13 cellular contexts compared by ENCODE assay signal in genomic region chr10:68647928-68648327, GRCh38.
DNase-seq lines count a peak whose midpoint lies in the region; ATAC-seq and TF ChIP-seq lines count a peak whose summit lies in the region.
"Had no signal": no experiment of that assay in that cellular context is flagged by ENCODE, and none has a peak within 500 bp of the region (broad histone marks: within the 10 kb centered on the region; RNA-seq: fewer than 3 reads in every experiment).

No MANE protein-coding gene starts in this region.

- no peak overlapping the region for H2BK20ac ChIP-seq in H9 (ENCODE audit: low read depth, low read length, poor library complexity, severe bottlenecking)

- H3K4me3 Mint-ChIP-seq in H9: no peak overlapping the region
- H3K4me3 Mint-ChIP-seq: activated CD4-positive, alpha-beta memory T cell treated with anti-CD3 and anti-CD28 coated beads, Interleukin-2, amount 10 ng/mL, durations not matched to agents 7 days and 5 days; CD8-positive, alpha-beta memory T cell had no signal

- no peak overlapping the region for H4K5ac ChIP-seq in H9 (ENCODE audit: insufficient read length, low read depth, low read length)

- H3K4me1 Mint-ChIP-seq in H9: no peaks in the 10 kb centered on the region
- H3K4me1 Mint-ChIP-seq: activated CD4-positive, alpha-beta memory T cell treated with anti-CD3 and anti-CD28 coated beads, Interleukin-2, amount 10 ng/mL, durations not matched to agents 7 days and 5 days had no signal

- H2BK12ac ChIP-seq in H9 (ENCODE audit: insufficient read length, low read depth, low read length): no peak overlapping the region

- peak overlapping the region; percentile 57 for H3K4me2 ChIP-seq in PC-3 (ENCODE audit: low read length)
- H3K4me2 ChIP-seq in H9 (ENCODE audit: insufficient read depth, insufficient read length, low read length): no peak overlapping the region

- H3K23me2 ChIP-seq in H9 (ENCODE audit: insufficient read length, low read depth, low read length, poor library complexity, severe bottlenecking): no peaks in the 10 kb centered on the region

- no peak overlapping the region for H2AK5ac ChIP-seq in H9 (ENCODE audit: insufficient read length, low read length)

- H3K27me3 Mint-ChIP-seq in H9 (ENCODE audit: low read depth): no peaks in the 10 kb centered on the region
- H3K27me3 Mint-ChIP-seq: activated CD4-positive, alpha-beta memory T cell treated with anti-CD3 and anti-CD28 coated beads, Interleukin-2, amount 10 ng/mL, durations not matched to agents 7 days and 5 days; CD8-positive, alpha-beta memory T cell had no signal

- H3K4me1 ChIP-seq in PC-3 (ENCODE audit: insufficient read depth, low read length) (peaks cover 19% of the 10 kb centered on the region), H9 (ENCODE audit: insufficient read depth, low read length) (no peaks in the 10 kb centered on the region)

- H3K27ac ChIP-seq in PC-3 (ENCODE audit: low read length): peak overlapping the region; percentile 57
- H3K27ac ChIP-seq in H9 (ENCODE audit: insufficient read length, low read depth, low read length): no peak overlapping the region

- no peak overlapping the region for H3K4me3 ChIP-seq in PC-3 (ENCODE audit: low read length)

- no peak overlapping the region for H3K18ac ChIP-seq in H9 (ENCODE audit: insufficient read length, low read depth, low read length)

- DNase-seq in AG09319 (ENCODE audit: extremely low read depth, low read depth) (peak; percentile 52), PC-3 (peak; percentile 90), omental fat pad (ENCODE audit: low spot score) (no peak), NCI-H510A treated with DMSO at 0.1 percent for 48 hours (lab: John Stamatoyannopoulos, UW) (no peak), H9 (no peak)
- DNase-seq: activated CD4-positive, alpha-beta memory T cell treated with anti-CD3 and anti-CD28 coated beads, Interleukin-2, amount 10 ng/mL, durations not matched to agents 7 days and 5 days; anterior cingulate cortex; CD8-positive, alpha-beta memory T cell; NCI-H1694 treated with DMSO at 0.1 percent for 48 hours; SIG-M5 had no signal

- no peaks in the 10 kb centered on the region for H3K9me2 ChIP-seq in PC-3 (replicated peaks; ENCODE audit: low read length)

- H3K27ac Mint-ChIP-seq in H9: no peak overlapping the region
- H3K27ac Mint-ChIP-seq: activated CD4-positive, alpha-beta memory T cell treated with anti-CD3 and anti-CD28 coated beads, Interleukin-2, amount 10 ng/mL, durations not matched to agents 7 days and 5 days; CD8-positive, alpha-beta memory T cell had no signal

- TF ChIP-seq CTCF in AG09319 (IDR thresholded peaks at IDR 0.05; ENCODE audit: low read depth, low read length): no peak
- TF ChIP-seq CTCF in PC-3 (conservative IDR thresholded peaks at IDR 0.05; ENCODE audit: low read depth, low read length): no peak
- TF ChIP-seq CTCF in omental fat pad (IDR thresholded peaks at IDR 0.05): no peak
- TF ChIP-seq CTCF in H9 (conservative IDR thresholded peaks at IDR 0.05): no peak

- H3K79me2 ChIP-seq in PC-3 (ENCODE audit: low read length): no peaks in the 10 kb centered on the region
- H3K79me2 ChIP-seq in H9 (ENCODE audit: insufficient read depth, low read length): no peaks in the 10 kb centered on the region

- no peak overlapping the region for H2BK15ac ChIP-seq in H9 (ENCODE audit: low read depth, low read length)

- no TSS peak for BruUV-seq in PC-3 (replicated peaks; lab: Mats Ljungman, UMichigan)

- H3K9me3 ChIP-seq in PC-3 (ENCODE audit: low read length): no peaks in the 10 kb centered on the region
- H3K9me3 ChIP-seq in H9 (ENCODE audit: control insufficient read depth, low read depth, low read length): no peaks in the 10 kb centered on the region

- POLR2A ChIA-PET in PC-3 (lab: Charles Lee; ENCODE audit: unreplicated experiment): interaction anchor here (0.7 kb wide), 1 partner anchor 86 kb away, joined by 3 read pairs; no protein-coding TSS in a partner anchor

- no peak overlapping the region for H3K23ac ChIP-seq in H9 (ENCODE audit: insufficient read length, low read depth, low read length)

- H2BK5ac ChIP-seq in H9 (ENCODE audit: insufficient read length, low read length): no peak overlapping the region

- H3K9ac ChIP-seq in PC-3 (ENCODE audit: low read length) (no peak overlapping the region), H9 (ENCODE audit: extremely low read depth, insufficient read length, low read length) (no peak overlapping the region)

- H2BK120ac ChIP-seq in H9 (ENCODE audit: low read depth, low read length, poor library complexity, severe bottlenecking): no peak overlapping the region

- H3K4ac ChIP-seq in H9 (ENCODE audit: low read depth, low read length): no peak overlapping the region

- no peak overlapping the region for H4K8ac ChIP-seq in H9 (replicated peaks; ENCODE audit: insufficient read length, low read depth, low read length)

- H3K36me3 ChIP-seq in PC-3 (ENCODE audit: low read depth, low read length): no peaks in the 10 kb centered on the region

- H3K9me3 Mint-ChIP-seq in H9: no peaks in the 10 kb centered on the region
- H3K9me3 Mint-ChIP-seq: activated CD4-positive, alpha-beta memory T cell treated with anti-CD3 and anti-CD28 coated beads, Interleukin-2, amount 10 ng/mL, durations not matched to agents 7 days and 5 days; CD8-positive, alpha-beta memory T cell had no signal

- no peak overlapping the region for H3T11ph ChIP-seq in H9 (ENCODE audit: low read length)

- H3K14ac ChIP-seq in H9 (ENCODE audit: insufficient read depth, low read length): no peak overlapping the region

- no peak overlapping the region for H3K56ac ChIP-seq in H9 (ENCODE audit: insufficient read length, low read depth, low read length)

- intact Hi-C loops in PC-3 (cut with micrococcal nuclease): loop anchor here (1.0 kb wide), 1 partner anchor 14 kb away; no protein-coding TSS in a partner anchor

- CTCF ChIA-PET in PC-3 (lab: Charles Lee): no interaction called here

- H3K27me3 ChIP-seq in PC-3 (ENCODE audit: low read length) (no peaks in the 10 kb centered on the region), H9 (ENCODE audit: insufficient read depth, low read length) (no peaks in the 10 kb centered on the region)

- H3F3A ChIP-seq in PC-3 (ENCODE audit: low read length, unreplicated experiment): no peaks in the 10 kb centered on the region

- H2AFZ ChIP-seq in PC-3 (ENCODE audit: low read length): 0 out of 2 replicates have a peak overlapping the region, but pooled peaks have one; percentile 3
- no peak overlapping the region for H2AFZ ChIP-seq in H9 (ENCODE audit: low read length)

- peak; percentile 97 for ATAC-seq in PC-3
- peak; percentile 69 for ATAC-seq in esophagus mucosa
- ATAC-seq in omental fat pad (ENCODE audit: low FRiP score): peak; percentile 90
- ATAC-seq in HG03457 (IDR thresholded peaks at IDR 0.05; ENCODE audit: unreplicated experiment): no peak
- no peak for ATAC-seq in HG03175 (IDR thresholded peaks at IDR 0.05; ENCODE audit: unreplicated experiment)

- no peaks in the 10 kb centered on the region for H3K79me1 ChIP-seq in H9 (ENCODE audit: insufficient read depth, low read depth, low read length, poor library complexity, severe bottlenecking)

- no peak overlapping the region for H4K91ac ChIP-seq in H9 (ENCODE audit: insufficient read length, low read depth, low read length)

- H4K20me1 ChIP-seq in PC-3 (ENCODE audit: low read length) (no peaks in the 10 kb centered on the region), H9 (ENCODE audit: control insufficient read depth, insufficient read depth, insufficient read length) (no peaks in the 10 kb centered on the region)

- H3K36me3 Mint-ChIP-seq in H9 (ENCODE audit: insufficient read depth in 1 of 3, low read depth in 3 of 3): peaks cover 41 to 63% (median 45%) of the 10 kb centered on the region in 3 experiments; a peak in 6 of 7 replicates

Comparison
In these comparisons a context has a peak if more than half of its experiments do, and no peak if none do; other contexts are left out.
1. DNase-seq: peak in AG09319 (single experiment) and PC-3 (single experiment); none in omental fat pad (single experiment), NCI-H510A treated with DMSO at 0.1 percent for 48 hours (single experiment) and H9 (single experiment).
2. ATAC-seq: peak in PC-3 (single experiment), esophagus mucosa (single experiment) and omental fat pad (single experiment); none in HG03457 (single experiment) and HG03175 (single experiment).